ENCODE assay signal across 1 cellular context in genomic region chr9:99824378-99825157, GRCh38.
A peak's percentile ranks its signal among the peaks of the same experiment; 100 is the strongest.
TF ChIP-seq lines count a peak whose summit lies in the region.

No MANE protein-coding gene starts in this region.

TF ChIP-seq in GM12878, 131 proteins besides CTCF, POLR2A, EP300 and RAD21 (continued from another document and continues in another):
- no peak for TF ChIP-seq ATF3 (IDR thresholded peaks at IDR 0.05; ENCODE audit: borderline replicate concordance, extremely low read depth, low read depth, low read length)
- TF ChIP-seq TAF1 (IDR thresholded peaks at IDR 0.05; ENCODE audit: borderline replicate concordance, low read depth, low read length) = no peak
- TF ChIP-seq DPF2 (IDR thresholded peaks at IDR 0.05) = 0 out of 2 replicates have a peak, but pooled peaks have one; percentile 33
- TF ChIP-seq HDAC6 (IDR thresholded peaks at IDR 0.05; ENCODE audit: unreplicated experiment) = no peak
- no peak for TF ChIP-seq FOS (IDR thresholded peaks at IDR 0.05; ENCODE audit: borderline replicate concordance, extremely low read depth, insufficient read length)
- no peak for TF ChIP-seq ZNF384 (IDR thresholded peaks at IDR 0.05; ENCODE audit: borderline replicate concordance, low read depth, low read length)
- TF ChIP-seq BHLHE40 (IDR thresholded peaks at IDR 0.05; ENCODE audit: borderline replicate concordance in 1 of 2, low read depth in 2 of 2, low read length in 1 of 2) = peak in 1 of 2 experiments; percentile 58; a peak in 2 of 4 replicates
- TF ChIP-seq KAT2A (conservative IDR thresholded peaks at IDR 0.05; ENCODE audit: control insufficient read depth, low read depth, low read length) = no peak
- TF ChIP-seq TCF3 (IDR thresholded peaks at IDR 0.05; ENCODE audit: borderline replicate concordance, insufficient read depth, low read depth, low read length) = no peak
- TF ChIP-seq RELA (IDR thresholded peaks at IDR 0.05; ENCODE audit: borderline replicate concordance, partially characterized antibody) = peak; percentile 40
- TF ChIP-seq ZBTB33 (IDR thresholded peaks at IDR 0.05) = no peak
- TF ChIP-seq SKIL (IDR thresholded peaks at IDR 0.05; ENCODE audit: low read depth, poor library complexity, severe bottlenecking) = no peak
- no peak for TF ChIP-seq PAX8 (IDR thresholded peaks at IDR 0.05)
- no peak for TF ChIP-seq FOXK2 (IDR thresholded peaks at IDR 0.05)
- no peak for TF ChIP-seq HDAC2 (IDR thresholded peaks at IDR 0.05)
- TF ChIP-seq BCL3 (IDR thresholded peaks at IDR 0.05; ENCODE audit: borderline replicate concordance, insufficient read depth, low read depth, low read length, poor library complexity, severe bottlenecking) = no peak
- no peak for TF ChIP-seq JUNB (IDR thresholded peaks at IDR 0.05)
- TF ChIP-seq BACH1 (IDR thresholded peaks at IDR 0.05; ENCODE audit: borderline replicate concordance) = 0 out of 2 replicates have a peak, but pooled peaks have one; percentile 27
- TF ChIP-seq E2F8 (IDR thresholded peaks at IDR 0.05; ENCODE audit: low read depth, partially characterized antibody) = no peak
- no peak for TF ChIP-seq BCL11A (IDR thresholded peaks at IDR 0.05; ENCODE audit: low read depth, low read length)
- TF ChIP-seq IRF3 (IDR thresholded peaks at IDR 0.05) = no peak
- no peak for TF ChIP-seq FOXM1 (IDR thresholded peaks at IDR 0.05; ENCODE audit: low read depth, low read length)
- TF ChIP-seq CHD4 (IDR thresholded peaks at IDR 0.05) = no peak
- 0 out of 2 replicates have a peak, but pooled peaks have one; percentile 22 for TF ChIP-seq TCF12 (IDR thresholded peaks at IDR 0.05; ENCODE audit: low read depth, low read length)
- TF ChIP-seq EZH2 (IDR thresholded peaks at IDR 0.05; ENCODE audit: borderline replicate concordance, control insufficient read depth, low read depth, low read length) = no peak
- no peak for TF ChIP-seq ZBTB11 (CRISPR knock-in tag; IDR thresholded peaks at IDR 0.05)
- TF ChIP-seq CEBPZ (IDR thresholded peaks at IDR 0.05; ENCODE audit: low read depth, low read length) = no peak
- TF ChIP-seq SMAD5 (IDR thresholded peaks at IDR 0.05; ENCODE audit: low read depth) = no peak
- TF ChIP-seq CBX5 (IDR thresholded peaks at IDR 0.05; ENCODE audit: low read depth) = no peak
- TF ChIP-seq ZNF592 (IDR thresholded peaks at IDR 0.05) = no peak
- no peak for TF ChIP-seq MEF2A (IDR thresholded peaks at IDR 0.05; ENCODE audit: insufficient read depth, low read depth, low read length)
- peak; percentile 50; the same call in 1 of the 2 replicates for TF ChIP-seq NBN (IDR thresholded peaks at IDR 0.05)
